In the genomic region with DNA sequence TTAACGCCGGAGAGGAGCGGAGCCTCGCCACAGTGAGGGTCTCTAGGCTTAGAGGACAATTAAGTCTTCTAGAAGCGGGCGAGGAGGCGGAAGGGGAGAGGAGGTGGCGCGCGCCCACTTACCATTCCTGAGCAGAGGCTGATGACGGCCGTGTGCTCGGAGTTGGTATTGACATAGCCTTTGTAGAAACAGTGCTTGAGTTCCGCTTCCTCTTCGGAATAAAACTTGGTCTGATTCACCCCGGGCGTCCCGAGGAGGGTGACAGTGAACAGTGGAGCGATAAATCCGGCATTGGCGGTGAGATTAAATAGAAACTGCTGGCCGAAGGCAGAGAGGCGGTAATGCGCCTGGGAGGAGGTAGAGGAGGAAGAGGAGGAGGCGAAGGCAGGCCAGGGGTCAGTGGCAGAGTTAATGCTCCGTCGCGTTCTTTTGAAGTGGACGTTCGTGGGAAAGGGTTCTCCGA, we compare ENCODE assay signal across 8 cellular contexts. TPM values are rescaled to one million over a fixed set of nuclear protein-coding genes. Genes with fewer than 3 reads are reported as not detected.
A peak's percentile ranks its signal among the peaks of the same experiment; 100 is the strongest.
DNase-seq lines count a peak whose midpoint lies in the region; ATAC-seq lines count a peak whose summit lies in the region.

No MANE protein-coding gene starts in this region.

- DNase-seq in M059J (ENCODE audit: low read depth) (peak; percentile 40), mesendoderm (peak; percentile 77), iPS-NIHi11 (ENCODE audit: low spot score) (no peak), NCI-H2107 (lab: John Stamatoyannopoulos, UW) (no peak), germinal center (ENCODE audit: low spot score) (no peak)

- H3K23ac ChIP-seq in mesendoderm (ENCODE audit: low read length): peak overlapping the region; percentile 7

- WGBS in ectodermal cell, 2 experiments: 1% methylated on average over 31 of the region's 31 CpGs
- WGBS in mesendoderm (ENCODE audit: extremely low coverage, insufficient coverage, low lambda C conversion rate): no CpG with 5 or more reads among the region's 31 CpGs

- no peak overlapping the region for H2AK5ac ChIP-seq in mesendoderm (ENCODE audit: low read length)

- H4K5ac ChIP-seq in mesendoderm (ENCODE audit: low read length): no peak overlapping the region

- peaks cover 21% of the 10 kb centered on the region; the same call in 1 of the 2 replicates for H3K27me3 ChIP-seq in BLaER1
- H3K27me3 ChIP-seq in ectodermal cell (ENCODE audit: control insufficient read depth, insufficient read depth, low read length, poor library complexity, severe bottlenecking): peaks cover 52% of the 10 kb centered on the region
- H3K27me3 ChIP-seq in mesendoderm (ENCODE audit: insufficient read depth, low read length, poor library complexity): peaks cover 13% of the 10 kb centered on the region

- H3K4me2 ChIP-seq in BLaER1 (peak overlapping the region; percentile 73), mesendoderm (ENCODE audit: low read length) (peak overlapping the region; percentile 77)

- H3K4me1 ChIP-seq in BLaER1: peaks cover 17% of the 10 kb centered on the region
- peaks cover 10% of the 10 kb centered on the region for H3K4me1 ChIP-seq in ectodermal cell (ENCODE audit: control insufficient read depth, insufficient read depth, low read length)
- no peaks in the 10 kb centered on the region for H3K4me1 ChIP-seq in mesendoderm (ENCODE audit: control insufficient read depth, low read depth, low read length)

- H3K36me3 ChIP-seq in BLaER1: no peaks in the 10 kb centered on the region
- H3K36me3 ChIP-seq in ectodermal cell (ENCODE audit: control insufficient read depth, insufficient read depth, low read length): no peaks in the 10 kb centered on the region
- H3K36me3 ChIP-seq in mesendoderm (ENCODE audit: control insufficient read depth, insufficient read depth, low read length): no peaks in the 10 kb centered on the region

- H3K4me3 ChIP-seq in BLaER1 (peak overlapping the region; percentile 69), ectodermal cell (ENCODE audit: insufficient read depth, low read depth, low read length) (peak overlapping the region; percentile 62), mesendoderm (ENCODE audit: low read length) (peak overlapping the region; percentile 59)

- no peaks in the 10 kb centered on the region for H3K79me1 ChIP-seq in mesendoderm (ENCODE audit: low read length)

- H3K9ac ChIP-seq in BLaER1 (peak overlapping the region; percentile 54), mesendoderm (ENCODE audit: low read length) (peak overlapping the region; percentile 64)

- no peak overlapping the region for H2BK15ac ChIP-seq in mesendoderm (replicated peaks; ENCODE audit: low read depth)

- H3K79me2 ChIP-seq in mesendoderm (ENCODE audit: control insufficient read depth, insufficient read depth, low read length): no peaks in the 10 kb centered on the region

- peak overlapping the region; percentile 88 for H3K56ac ChIP-seq in mesendoderm (ENCODE audit: low read length)

- H3K18ac ChIP-seq in mesendoderm (ENCODE audit: low read length): peak overlapping the region; percentile 46

- H4K8ac ChIP-seq in mesendoderm (ENCODE audit: low read depth, low read length): no peak overlapping the region

- H4K20me1 ChIP-seq in BLaER1: no peaks in the 10 kb centered on the region

- ATAC-seq in HG03432 (IDR thresholded peaks at IDR 0.05; ENCODE audit: unreplicated experiment): no peak

- H2BK5ac ChIP-seq in mesendoderm (ENCODE audit: low read length): no peak overlapping the region

- H3K27ac ChIP-seq in BLaER1: no peak overlapping the region
- H3K27ac ChIP-seq in ectodermal cell (ENCODE audit: insufficient read depth, low read depth, low read length, poor library complexity, severe bottlenecking): peak overlapping the region; percentile 83
- peak overlapping the region; percentile 40 for H3K27ac ChIP-seq in mesendoderm (ENCODE audit: low read depth, low read length)

- H3K9me3 ChIP-seq in BLaER1: peaks cover 22% of the 10 kb centered on the region
- no peaks in the 10 kb centered on the region for H3K9me3 ChIP-seq in ectodermal cell (ENCODE audit: control insufficient read depth, low read length)

- H3K4ac ChIP-seq in mesendoderm (ENCODE audit: low read depth, low read length): no peak overlapping the region

- no peak overlapping the region for H2BK120ac ChIP-seq in mesendoderm (ENCODE audit: low read depth, low read length)

RNA-seq across cellular contexts. Expression of gene ADAMTS9, which starts 1.3 kb away (rescaled TPM):
- 0.15 TPM in 2 replicates for total RNA-seq in M059J (2014; rRNA removed; shearing (Covaris generic))
- polyA plus RNA-seq in ectodermal cell (2013, experiment 1 of 4): 14.3 TPM
- polyA plus RNA-seq in ectodermal cell (2013, experiment 2 of 4): 16.2 TPM
- polyA plus RNA-seq in ectodermal cell (2013, experiment 3 of 4): 14.9 TPM
- 14.8 TPM for polyA plus RNA-seq in ectodermal cell (2013, experiment 4 of 4)
- 0.84 TPM for polyA plus RNA-seq in mesendoderm (2013, experiment 1 of 2)
- 0.67 TPM for polyA plus RNA-seq in mesendoderm (2013, experiment 2 of 2)

Comparison
In these comparisons a context has a peak if more than half of its experiments do, and no peak if none do; other contexts are left out.
1. DNase-seq: peak in M059J (single experiment) and mesendoderm (single experiment); none in iPS-NIHi11 (single experiment), NCI-H2107 (single experiment) and germinal center (single experiment).
2. Peak in every context shown above with its lines, with median percentiles within 50 percentile points of each other: H3K4me3 ChIP-seq.